Comparison of ENCODE assay signal across 20 cellular contexts in genomic region chr2:237593596-237594310, GRCh38. TPM values are rescaled to one million over a fixed set of nuclear protein-coding genes. Genes with fewer than 3 reads are reported as not detected.
DNase-seq lines count a peak whose midpoint lies in the region; ATAC-seq, FAIRE-seq and TF ChIP-seq lines count a peak whose summit lies in the region.
"Had no signal": no experiment of that assay in that cellular context is flagged by ENCODE, and none has a peak within 500 bp of the region (broad histone marks: within the 10 kb centered on the region; RNA-seq: fewer than 3 reads in every experiment).

No MANE protein-coding gene starts in this region.

- H3K36me3 ChIP-seq in HUES48 (ENCODE audit: control insufficient read depth, insufficient read depth, low read length), result no peaks in the 10 kb centered on the region
- no peaks in the 10 kb centered on the region for H3K36me3 ChIP-seq in iPS-20b (ENCODE audit: insufficient read depth, low read depth, low read length)
- no peaks in the 10 kb centered on the region for H3K36me3 ChIP-seq in sigmoid colon
- no peaks in the 10 kb centered on the region for H3K36me3 ChIP-seq in uterus

- no peak for ATAC-seq in foreskin keratinocyte
- no peak for ATAC-seq in GM21381 (IDR thresholded peaks at IDR 0.05; ENCODE audit: unreplicated experiment)

- no peak for TF ChIP-seq EP300 in sigmoid colon (IDR thresholded peaks at IDR 0.05)

- H3K9me3 ChIP-seq in HUES48 (ENCODE audit: control insufficient read depth, insufficient read depth, low read length) (no peaks in the 10 kb centered on the region), iPS-20b (ENCODE audit: insufficient read depth, low read depth, low read length) (no peaks in the 10 kb centered on the region), sigmoid colon (no peaks in the 10 kb centered on the region), uterus (no peaks in the 10 kb centered on the region)

- peaks cover 47% of the 10 kb centered on the region for H3K4me1 ChIP-seq in HUES48 (ENCODE audit: control insufficient read depth, insufficient read depth, low read length)
- H3K4me1 ChIP-seq in iPS-20b (ENCODE audit: insufficient read depth, low read length), result peaks cover 36% of the 10 kb centered on the region; the same call in 1 of the 2 replicates
- peaks cover 0 to 38% (median 33%) of the 10 kb centered on the region in 4 donors for H3K4me1 ChIP-seq in sigmoid colon
- H3K4me1 ChIP-seq in foreskin keratinocyte, result no peaks in the 10 kb centered on the region
- no peaks in the 10 kb centered on the region for H3K4me1 ChIP-seq in uterus

- H3K4me3 ChIP-seq in HUES48 (ENCODE audit: low read depth, low read length) (peak overlapping the region; percentile 33; the same call in 1 of the 2 replicates), iPS-20b (ENCODE audit: low read length) (peak overlapping the region; percentile 37; the same call in 1 of the 2 replicates), sigmoid colon (no peak overlapping the region), uterus (no peak overlapping the region)
- H3K4me3 ChIP-seq: skin epidermis had no signal

- H3K27ac ChIP-seq in HUES48 (ENCODE audit: low read depth, low read length), result no peak overlapping the region
- no peak overlapping the region for H3K27ac ChIP-seq in iPS-20b (ENCODE audit: low read length)
- H3K27ac ChIP-seq in sigmoid colon, result peak overlapping the region; percentile 77 to 85 (median 81)
- no peak overlapping the region for H3K27ac ChIP-seq in foreskin keratinocyte
- H3K27ac ChIP-seq in uterus, result no peak overlapping the region
- H3K27ac ChIP-seq: skin epidermis had no signal

- TF ChIP-seq POLR2A in sigmoid colon (IDR thresholded peaks at IDR 0.05) (no peak), uterus (IDR thresholded peaks at IDR 0.05) (no peak)

- TF ChIP-seq CTCF in sigmoid colon (IDR thresholded peaks at IDR 0.05) (no peak), foreskin keratinocyte (conservative IDR thresholded peaks at IDR 0.05) (no peak), uterus (IDR thresholded peaks at IDR 0.05) (no peak)

- H3K9ac ChIP-seq in HUES48 (ENCODE audit: low read depth, low read length) (no peak overlapping the region), iPS-20b (ENCODE audit: low read depth, low read length) (no peak overlapping the region; the same call in 1 of the 2 replicates)

- FAIRE-seq in GM19239 (lab: Jason Lieb, UNC), result no peak

- H3K27me3 ChIP-seq in HUES48 (ENCODE audit: control insufficient read depth, insufficient read depth, low read length) (no peaks in the 10 kb centered on the region), iPS-20b (ENCODE audit: insufficient read depth, low read length) (no peaks in the 10 kb centered on the region), sigmoid colon (no peaks in the 10 kb centered on the region), foreskin keratinocyte (no peaks in the 10 kb centered on the region), uterus (no peaks in the 10 kb centered on the region)

- 83 to 92% methylated on average over 16 of the region's 16 CpGs for WGBS in sigmoid colon, 2 donors

- intact Hi-C loops in sigmoid colon (cut with DNase I), result no loop called here
- intact Hi-C loops in uterus (cut with DNase I; ENCODE audit: low total_unique reads), result no loop called here

- DNase-seq in NCI-H82 (lab: John Stamatoyannopoulos, UW), result peak; percentile 87
- DNase-seq in sigmoid colon, result no peak
- no peak for DNase-seq in foreskin keratinocyte
- DNase-seq in GM19239 (ENCODE audit: insufficient read length, low spot score), result no peak
- DNase-seq in uterus, result no peak
- DNase-seq: activated B cell treated with CpG ODN at 0.5 μM for 24 hours; activated gamma-delta T cell; CD4-positive, CD25-positive, alpha-beta regulatory T cell; EL; HFFc6; KBM-7; midbrain; NCI-H1092 treated with DMSO at 0.1 percent for 48 hours; NCI-H526 treated with DMSO at 0.1 percent for 48 hours; nucleus accumbens; stimulated activated naive CD4-positive, alpha-beta T cell had no signal

RNA-seq across cellular contexts. Expression of gene RAB17, which starts 3.2 kb away (rescaled TPM):
- total RNA-seq in sigmoid colon, result 1 to 10 TPM in 1 of 4 donors, under 1 TPM in 3; 0.33 to 2.8 (median 0.45) TPM
- polyA plus RNA-seq in sigmoid colon, result 10 to 100 TPM; 34.4 to 48.8 (median 38.4) TPM
- 0.75 and 1.8 TPM in 2 replicates for total RNA-seq in foreskin keratinocyte
- polyA plus RNA-seq in foreskin keratinocyte, result 1.2 and 2.1 TPM in 2 replicates
- 1 to 10 TPM in 3 of 4 donors, under 1 TPM in 1; 0.26 to 4.6 (median 4.0) TPM for total RNA-seq in uterus
- total RNA-seq: activated B cell treated with CpG ODN at 0.5 μM for 24 hours; CD4-positive, CD25-positive, alpha-beta regulatory T cell had no signal
- polyA plus RNA-seq: CD4-positive, CD25-positive, alpha-beta regulatory T cell had no signal

RNA-seq across cellular contexts. Expression of gene PRLH, which starts 27.4 kb away (rescaled TPM):
- total RNA-seq in sigmoid colon, result not detected
- polyA plus RNA-seq in sigmoid colon, result not detected
- not detected in 2 replicates for total RNA-seq in foreskin keratinocyte
- polyA plus RNA-seq in foreskin keratinocyte, result not detected in 2 replicates
- not detected for total RNA-seq in uterus
- total RNA-seq: activated B cell treated with CpG ODN at 0.5 μM for 24 hours; CD4-positive, CD25-positive, alpha-beta regulatory T cell; HFFc6 had no signal
- polyA plus RNA-seq: CD4-positive, CD25-positive, alpha-beta regulatory T cell had no signal

RNA-seq across cellular contexts. Expression of gene LRRFIP1, which starts 33.6 kb away (rescaled TPM):
- 100 to 1,000 TPM; 112 to 185 (median 136) TPM for total RNA-seq in sigmoid colon
- polyA plus RNA-seq in sigmoid colon, result 10 to 100 TPM; 42.0 to 73.8 (median 63.3) TPM
- 91.7 and 95.3 TPM in 2 replicates for total RNA-seq in foreskin keratinocyte
- 30.1 and 32.3 TPM in 2 replicates for polyA plus RNA-seq in foreskin keratinocyte
- total RNA-seq in uterus, result 100 to 1,000 TPM in 2 of 4 donors, 10 to 100 TPM in 2; 62.8 to 199 (median 121) TPM

Comparison
In these comparisons a context has a peak if more than half of its experiments do, and no peak if none do; other contexts are left out.
1. H3K27ac ChIP-seq: peak in sigmoid colon (4 of 4); none in HUES48 (single experiment), iPS-20b (single experiment), foreskin keratinocyte (single experiment) and uterus (0 of 2).
2. H3K4me3 ChIP-seq: peak in HUES48 (single experiment) and iPS-20b (single experiment); none in sigmoid colon (0 of 4) and uterus (0 of 2).